11 cellular contexts compared by ENCODE assay signal in the genomic region with DNA sequence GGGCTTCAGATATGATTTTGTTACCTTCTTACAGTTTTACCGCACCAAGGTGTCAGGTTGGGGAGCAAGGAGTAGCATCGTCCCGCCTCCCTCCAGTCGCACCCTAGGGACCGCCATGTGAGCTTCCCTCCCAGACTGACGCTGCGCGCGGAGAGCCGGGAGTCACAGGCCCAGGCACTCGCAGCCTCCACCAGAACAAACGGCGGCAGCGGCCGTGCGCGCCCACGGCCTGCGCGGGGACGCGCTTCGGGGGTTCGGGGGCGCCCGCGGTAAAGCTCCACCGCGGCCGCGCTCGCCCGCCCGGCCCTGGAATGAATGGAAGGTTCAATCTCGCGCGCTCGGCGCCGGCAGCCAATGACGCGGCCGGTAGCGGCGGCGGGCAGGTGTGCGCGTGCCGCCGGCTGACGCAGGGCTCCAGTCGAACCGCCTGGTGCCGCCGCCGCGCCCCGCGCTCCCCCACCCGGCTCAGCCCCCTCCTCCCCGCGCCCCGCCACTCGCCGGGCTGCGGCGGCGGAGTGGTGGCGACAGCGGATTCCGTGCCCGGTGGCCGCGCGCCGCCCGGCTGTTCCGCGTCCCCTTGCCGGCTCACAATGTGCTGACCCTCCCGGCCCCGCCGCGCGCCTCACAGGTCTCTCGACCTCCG. TPM values are rescaled to one million over a fixed set of nuclear protein-coding genes. Genes with fewer than 3 reads are reported as not detected.
DNase-seq lines count a peak whose midpoint lies in the region; ATAC-seq, FAIRE-seq and TF ChIP-seq lines count a peak whose summit lies in the region.
"Had no signal": no experiment of that assay in that cellular context is flagged by ENCODE, and none has a peak within 500 bp of the region (broad histone marks: within the 10 kb centered on the region; RNA-seq: fewer than 3 reads in every experiment).

No MANE protein-coding gene starts in this region.

- H3K27me3 ChIP-seq in left ventricle myocardium inferior (ENCODE audit: low read depth) = peaks cover 100% of the 10 kb centered on the region

- no peak overlapping the region for H3K27ac Mint-ChIP-seq in activated T-helper 1 cell treated with anti-CD3 and anti-CD28 coated beads, Interleukin-12 subunit alpha, Interleukin-12 subunit beta, Interleukin-2, Interleukin-4 antibody, amounts not matched to agents 30 ng/mL and 10 ng/mL and 1 ng/mL, durations not matched to agents 14 hours and 24 hours and 36 hours
- H3K27ac Mint-ChIP-seq in osteocyte (ENCODE audit: unreplicated experiment) = no peak overlapping the region

- peaks cover 7% of the 10 kb centered on the region for H3K9me3 Mint-ChIP-seq in activated T-helper 1 cell treated with anti-CD3 and anti-CD28 coated beads, Interleukin-12 subunit alpha, Interleukin-12 subunit beta, Interleukin-2, Interleukin-4 antibody, amounts not matched to agents 30 ng/mL and 10 ng/mL and 1 ng/mL, durations not matched to agents 14 hours and 24 hours and 36 hours
- H3K9me3 Mint-ChIP-seq in osteocyte (ENCODE audit: unreplicated experiment) = no peaks in the 10 kb centered on the region

- peaks cover 9% of the 10 kb centered on the region for H3K4me1 ChIP-seq in left ventricle myocardium inferior

- peaks cover 5% of the 10 kb centered on the region for H3K9me3 ChIP-seq in left ventricle myocardium inferior (replicated peaks)

- peaks cover 29% of the 10 kb centered on the region for H3K27me3 Mint-ChIP-seq in activated T-helper 1 cell treated with anti-CD3 and anti-CD28 coated beads, Interleukin-12 subunit alpha, Interleukin-12 subunit beta, Interleukin-2, Interleukin-4 antibody, amounts not matched to agents 30 ng/mL and 10 ng/mL and 1 ng/mL, durations not matched to agents 14 hours and 24 hours and 36 hours (ENCODE audit: insufficient read depth)
- H3K27me3 Mint-ChIP-seq in osteocyte (ENCODE audit: unreplicated experiment) = peaks cover 51% of the 10 kb centered on the region

- FAIRE-seq in D721Med (lab: Jason Lieb, UNC) = no peak

- peak overlapping the region; percentile 40 for H3K4me3 Mint-ChIP-seq in activated T-helper 1 cell treated with anti-CD3 and anti-CD28 coated beads, Interleukin-12 subunit alpha, Interleukin-12 subunit beta, Interleukin-2, Interleukin-4 antibody, amounts not matched to agents 30 ng/mL and 10 ng/mL and 1 ng/mL, durations not matched to agents 14 hours and 24 hours and 36 hours
- H3K4me3 Mint-ChIP-seq in osteocyte (ENCODE audit: unreplicated experiment) = peak overlapping the region; percentile 73

- peak overlapping the region; percentile 59 for H3K4me3 ChIP-seq in left ventricle myocardium inferior

- ATAC-seq in HG03521 (IDR thresholded peaks at IDR 0.05; ENCODE audit: unreplicated experiment) (no peak), GM19467 (IDR thresholded peaks at IDR 0.05; ENCODE audit: unreplicated experiment) (no peak)

- DNase-seq in D721Med (ENCODE audit: insufficient read length, low spot score) = peak; percentile 45
- DNase-seq in activated T-helper 1 cell treated with anti-CD3 and anti-CD28 coated beads, Interleukin-12 subunit alpha, Interleukin-12 subunit beta, Interleukin-2, Interleukin-4 antibody, amounts not matched to agents 30 ng/mL and 10 ng/mL and 1 ng/mL, durations not matched to agents 14 hours and 24 hours and 36 hours (ENCODE audit: low spot score) = no peak
- DNase-seq in left ventricle myocardium inferior = no peak
- DNase-seq in osteocyte (ENCODE audit: extremely low spot score, unreplicated experiment) = no peak
- no peak for DNase-seq in KBM-7
- no peak for DNase-seq in NOMO-1 treated with dmso at 0.1 percent for 144 hours (lab: John Stamatoyannopoulos, UW; ENCODE audit: unreplicated experiment)
- DNase-seq: activated CD4-positive, CD25-positive, alpha-beta regulatory T cell; stimulated activated CD4-positive, alpha-beta T cell treated with anti-CD3 and anti-CD28 coated beads, Interleukin-4, amount 100 ng/mL, for 24 hours had no signal

- no peak overlapping the region for H3K27ac ChIP-seq in left ventricle myocardium inferior (replicated peaks)

- intact Hi-C loops in activated T-helper 1 cell treated with anti-CD3 and anti-CD28 coated beads, Interleukin-12 subunit alpha, Interleukin-12 subunit beta, Interleukin-2, Interleukin-4 antibody, amounts not matched to agents 30 ng/mL and 10 ng/mL and 1 ng/mL, durations not matched to agents 14 hours and 24 hours and 36 hours (cut with micrococcal nuclease) = loop anchor here (5.0 kb wide), 2 partner anchors 43 to 153 kb away; no protein-coding TSS in a partner anchor
- intact Hi-C loops in left ventricle myocardium inferior (cut with micrococcal nuclease) = no loop called here

- H3K36me3 ChIP-seq in left ventricle myocardium inferior = no peaks in the 10 kb centered on the region

- peaks cover 7% of the 10 kb centered on the region for H3K4me1 Mint-ChIP-seq in activated T-helper 1 cell treated with anti-CD3 and anti-CD28 coated beads, Interleukin-12 subunit alpha, Interleukin-12 subunit beta, Interleukin-2, Interleukin-4 antibody, amounts not matched to agents 30 ng/mL and 10 ng/mL and 1 ng/mL, durations not matched to agents 14 hours and 24 hours and 36 hours (ENCODE audit: low read depth)
- peaks cover 7% of the 10 kb centered on the region for H3K4me1 Mint-ChIP-seq in osteocyte (ENCODE audit: unreplicated experiment)

- no peaks in the 10 kb centered on the region for H3K36me3 Mint-ChIP-seq in activated T-helper 1 cell treated with anti-CD3 and anti-CD28 coated beads, Interleukin-12 subunit alpha, Interleukin-12 subunit beta, Interleukin-2, Interleukin-4 antibody, amounts not matched to agents 30 ng/mL and 10 ng/mL and 1 ng/mL, durations not matched to agents 14 hours and 24 hours and 36 hours (ENCODE audit: low read depth)
- H3K36me3 Mint-ChIP-seq in osteocyte (ENCODE audit: unreplicated experiment) = no peaks in the 10 kb centered on the region

- in situ Hi-C loops in KBM-7 (cut with MboI; ENCODE audit: low pct_unique_long_range_greater_than_20kb, low sequenced_read_pairs) = no loop called here

- no peak for TF ChIP-seq CTCF in D721Med (IDR thresholded peaks at IDR 0.05; ENCODE audit: insufficient read depth, missing control alignments)
- TF ChIP-seq CTCF in left ventricle myocardium inferior (IDR thresholded peaks at IDR 0.05; ENCODE audit: borderline replicate concordance) = no peak
- TF ChIP-seq CTCF in osteocyte (IDR thresholded peaks at IDR 0.05) = no peak

RNA-seq across cellular contexts. Expression of a gene that starts 16.5 kb away (rescaled TPM):
- total RNA-seq in activated T-helper 1 cell treated with anti-CD3 and anti-CD28 coated beads, Interleukin-12 subunit alpha, Interleukin-12 subunit beta, Interleukin-2, Interleukin-4 antibody, amounts not matched to agents 30 ng/mL and 10 ng/mL and 1 ng/mL, durations not matched to agents 14 hours and 24 hours and 36 hours = not detected in 2 replicates
- total RNA-seq in left ventricle myocardium inferior (not detected), osteocyte (0.10 TPM in 1 of 2 replicates, not detected in the other)
- total RNA-seq: aorta had no signal
